16 cellular contexts compared by ENCODE assay signal in genomic region chr3:150049317-150049716, GRCh38.
"Had no signal": no experiment of that assay in that cellular context is flagged by ENCODE, and none has a peak within 500 bp of the region (broad histone marks: within the 10 kb centered on the region; RNA-seq: fewer than 3 reads in every experiment).

No MANE protein-coding gene starts in this region.

- H3K4me1 ChIP-seq: gastroesophageal sphincter, heart right ventricle, left ventricle myocardium inferior, thyroid gland had no signal

- DNase-seq: activated B cell treated with CpG ODN at 0.5 μM for 24 hours; activated CD4-positive, alpha-beta T cell treated with anti-CD3 and anti-CD28 coated beads for 48 hours; activated CD8-positive, alpha-beta memory T cell treated with anti-CD3 and anti-CD28 coated beads, Interleukin-2, amount 50 U/mL, for 4 hours; activated CD8-positive, alpha-beta T cell treated with anti-CD3 and anti-CD28 coated beads, Interleukin-2, amount 10 ng/mL, durations not matched to agents 7 days and 5 days; activated effector memory CD4-positive, alpha-beta T cell treated with anti-CD3 and anti-CD28 coated beads, Interleukin-2, amount 50 U/mL, for 16 hours; activated T-cell treated with anti-CD3 and anti-CD28 coated beads, Interleukin-2, amount 50 U/mL, for 48 hours; amygdala; effector CD8-positive, alpha-beta T cell; heart right ventricle; left ventricle myocardium inferior; thyroid gland had no signal

- H3K4me3 ChIP-seq: coronary artery, gastroesophageal sphincter, heart right ventricle, left ventricle myocardium inferior, thyroid gland had no signal

- H3K27me3 ChIP-seq: gastroesophageal sphincter, thyroid gland had no signal

- FAIRE-seq: TTC549 had no signal

- H3K9me3 ChIP-seq: gastroesophageal sphincter, left ventricle myocardium inferior, thyroid gland had no signal

- H3K36me3 ChIP-seq: gastroesophageal sphincter, heart right ventricle, left ventricle myocardium inferior, thyroid gland had no signal

- H3K27ac ChIP-seq: coronary artery, gastroesophageal sphincter, heart right ventricle, left ventricle myocardium inferior, thyroid gland had no signal

- ATAC-seq: activated CD8-positive, alpha-beta T cell treated with anti-CD3 and anti-CD28 coated beads, Interleukin-2, amount 10 ng/mL, durations not matched to agents 7 days and 5 days; gastroesophageal sphincter; heart right ventricle; natural killer cell treated with Interleukin-12 subunit alpha and Interleukin-12 subunit beta and Interleukin-15 and Interleukin-18, amount 100 ng/mL, for 72 hours; stimulated activated effector memory CD8-positive, alpha-beta T cell treated with anti-CD3 and anti-CD28 coated beads, Interleukin-12 subunit alpha, Interleukin-12 subunit beta, amount 100 ng/mL, for 72 hours had no signal
